Comparison of ENCODE assay signal across 10 cellular contexts in the genomic region with DNA sequence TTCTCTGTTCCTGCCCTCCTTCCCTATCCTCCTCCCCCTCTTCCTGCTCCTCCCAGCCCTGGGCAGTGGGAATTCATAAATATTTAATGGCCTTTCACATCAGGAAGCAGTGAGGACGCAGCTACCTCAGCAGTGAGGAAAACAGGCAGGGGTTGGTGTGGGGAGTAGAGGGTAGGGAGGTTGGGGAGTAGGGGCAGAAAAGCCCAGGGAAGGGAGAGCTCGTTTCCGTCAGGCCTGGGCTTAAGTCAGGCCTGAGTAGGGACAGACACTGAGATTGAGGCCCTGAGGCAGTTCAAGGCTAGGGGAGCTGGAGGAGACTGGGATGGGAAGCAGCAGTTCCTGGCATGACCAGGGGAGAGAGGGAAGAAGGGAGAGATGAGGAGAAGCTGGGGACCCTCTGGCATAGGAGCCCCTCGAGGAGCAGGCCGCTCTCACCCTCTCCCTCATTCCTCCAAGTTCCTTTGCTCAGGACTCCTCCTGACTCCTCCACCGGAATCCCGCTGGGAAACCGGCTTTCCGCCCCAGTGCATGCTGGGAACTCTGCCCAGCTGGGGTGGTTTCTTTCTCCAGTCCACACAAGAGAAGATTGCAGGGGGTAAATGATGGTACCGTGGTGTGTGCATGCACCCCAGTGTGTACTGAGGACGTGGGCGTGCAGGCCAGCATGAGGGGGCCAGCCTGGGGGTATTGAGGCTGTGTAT. TPM values are rescaled to one million over a fixed set of nuclear protein-coding genes. Genes with fewer than 3 reads are reported as not detected.
DNase-seq lines count a peak whose midpoint lies in the region; ATAC-seq, FAIRE-seq and TF ChIP-seq lines count a peak whose summit lies in the region.
"Had no signal": no experiment of that assay in that cellular context is flagged by ENCODE, and none has a peak within 500 bp of the region (broad histone marks: within the 10 kb centered on the region; RNA-seq: fewer than 3 reads in every experiment).

No MANE protein-coding gene starts in this region.

- POLR2A ChIA-PET in IMR-90 (lab: Charles Lee; ENCODE audit: unreplicated experiment) (no interaction called here), endothelial cell of umbilical vein (lab: Charles Lee) (interaction anchor here (0.5 kb wide), 1 partner anchor 830 kb away, joined by 9 read pairs; no protein-coding TSS in a partner anchor)

- peaks cover 20% of the 10 kb centered on the region; the same call in 1 of the 2 replicates for H3K9me1 ChIP-seq in IMR-90 (ENCODE audit: insufficient read depth, low read length)
- H3K9me1 ChIP-seq in endothelial cell of umbilical vein (replicated peaks; ENCODE audit: control insufficient read depth, extremely low read depth, insufficient read depth, low read length), result no peaks in the 10 kb centered on the region

- 0 out of 2 replicates have a peak overlapping the region, but pooled peaks have one; percentile 30 for H3K56ac ChIP-seq in IMR-90 (ENCODE audit: extremely low read depth, insufficient read depth, low read length)

- no peaks in the 10 kb centered on the region for H3K27me3 ChIP-seq in IMR-90 (ENCODE audit: control insufficient read depth, insufficient read depth, low read length)
- H3K27me3 ChIP-seq in endothelial cell of umbilical vein (ENCODE audit: control insufficient read depth in 2 of 2, insufficient read depth in 2 of 2, low read length in 2 of 2), result no peaks in the 10 kb centered on the region

- peak overlapping the region; percentile 93 for H4K5ac ChIP-seq in IMR-90 (ENCODE audit: low read depth, low read length)

- H3K4me2 ChIP-seq in IMR-90 (ENCODE audit: low read depth, low read length) (peak overlapping the region; percentile 40; the same call in 1 of the 2 replicates), endothelial cell of umbilical vein (ENCODE audit: insufficient read depth, low read length) (no peak overlapping the region)

- peaks cover under 1 to 16% of the 10 kb centered on the region in 2 experiments; a peak in 3 of 4 replicates for H3K79me1 ChIP-seq in IMR-90 (ENCODE audit: low read depth in 1 of 2, low read length in 2 of 2)

- TF ChIP-seq POLR2A in IMR-90 (IDR thresholded peaks at IDR 0.05; ENCODE audit: low read depth, low read length), result no peak
- no peak for TF ChIP-seq POLR2A in endothelial cell of umbilical vein (IDR thresholded peaks at IDR 0.05; ENCODE audit: low read depth, low read length)

- H3K18ac ChIP-seq in IMR-90 (ENCODE audit: low read depth, low read length), result peak overlapping the region; percentile 47; the same call in 1 of the 2 replicates

- peak overlapping the region; percentile 92 for H3K14ac ChIP-seq in IMR-90 (replicated peaks; ENCODE audit: low read depth, low read length)

- peak overlapping the region; percentile 26 for H3K9ac ChIP-seq in IMR-90 (ENCODE audit: low read depth, low read length)
- H3K9ac ChIP-seq in endothelial cell of umbilical vein (replicated peaks; ENCODE audit: extremely low read depth, insufficient read depth, low read length), result no peak overlapping the region

- H3K79me2 ChIP-seq in endothelial cell of umbilical vein (ENCODE audit: control insufficient read depth, insufficient read depth, low read length), result no peaks in the 10 kb centered on the region

- peak overlapping the region; percentile 45 for H2AK5ac ChIP-seq in IMR-90 (ENCODE audit: low read depth, low read length)

- no peaks in the 10 kb centered on the region for H4K20me1 ChIP-seq in IMR-90 (ENCODE audit: insufficient read depth, low read length)
- no peaks in the 10 kb centered on the region for H4K20me1 ChIP-seq in endothelial cell of umbilical vein (replicated peaks; ENCODE audit: control insufficient read depth, extremely low read depth, insufficient read depth, low read length)

- WGBS in IMR-90 (ENCODE audit: extremely low coverage in 2 of 2, insufficient read length in 1 of 2), 2 experiments, result 45% methylated on average over 5 of the region's 12 CpGs; no CpG with 5 or more reads in 1 of the 2 experiments
- WGBS in mesodermal cell (ENCODE audit: insufficient coverage in 2 of 2), 2 experiments, result 41 to 46% methylated on average over 6 to 9 of the region's 12 CpGs

- ATAC-seq in IMR-90 (ENCODE audit: low read depth), result peak; percentile 85
- no peak for ATAC-seq in HG03175 (IDR thresholded peaks at IDR 0.05; ENCODE audit: unreplicated experiment)

- peak overlapping the region; percentile 74 for H3K23ac ChIP-seq in IMR-90 (ENCODE audit: low read depth, low read length)

- H2BK20ac ChIP-seq in IMR-90 (ENCODE audit: low read depth, low read length), result peak overlapping the region; percentile 14; the same call in 1 of the 2 replicates

- H2BK15ac ChIP-seq in IMR-90 (ENCODE audit: low read depth, low read length), result peak overlapping the region; percentile 72; the same call in 2 of the 3 replicates

- H2BK120ac ChIP-seq in IMR-90 (ENCODE audit: low read depth, low read length), result peak overlapping the region; percentile 71

- peak overlapping the region; percentile 64 for H4K91ac ChIP-seq in IMR-90 (ENCODE audit: insufficient read depth, low read depth, low read length)

- DNase-seq in ACHN (peak; percentile 71), IMR-90 (peak; percentile 46), endothelial cell of umbilical vein (ENCODE audit: low read depth, low spot score) (no peak), activated T-cell treated with anti-CD3 and anti-CD28 coated beads for 4 hours (no peak), AML-193 (lab: John Stamatoyannopoulos, UW) (no peak), NCI-H1694 (lab: John Stamatoyannopoulos, UW) (no peak)
- DNase-seq: activated CD4-positive, alpha-beta T cell treated with anti-CD3 and anti-CD28 coated beads for 4 hours; CD4-positive, CD25-positive, alpha-beta regulatory T cell had no signal

- H3K4me1 ChIP-seq in IMR-90 (ENCODE audit: control insufficient read depth, insufficient read depth, low read length) (peaks cover 13% of the 10 kb centered on the region), endothelial cell of umbilical vein (ENCODE audit: control insufficient read depth, extremely low read depth, insufficient read depth, low read length) (peaks cover 26% of the 10 kb centered on the region), mesodermal cell (ENCODE audit: control insufficient read depth, insufficient read depth, low read length, poor library complexity, severe bottlenecking) (peaks cover 12% of the 10 kb centered on the region)

- in situ Hi-C loops in ACHN (cut with HindIII; ENCODE audit: low pct_ligation_motif_present, low pct_unique_long_range_greater_than_20kb, low sequenced_read_pairs), result no loop called here
- in situ Hi-C loops in IMR-90 (cut with MboI; ENCODE audit: low sequenced_read_pairs), result no loop called here

- CTCF ChIA-PET in IMR-90 (lab: Yijun Ruan, JAX), result interaction anchor here (0.9 to 1.2 kb wide), 2 partner anchors 9 to 29 kb away, joined by 3 to 4 read pairs; no protein-coding TSS in a partner anchor
- CTCF ChIA-PET in endothelial cell of umbilical vein (lab: Charles Lee), result interaction anchor here (1.0 to 2.8 kb wide), 7 partner anchors 8 to 46 kb away, joined by 3 to 12 read pairs (median 4); no protein-coding TSS in a partner anchor

- intact Hi-C loops in IMR-90 (cut with micrococcal nuclease) (no loop called here), endothelial cell of umbilical vein (cut with micrococcal nuclease) (no loop called here)

- H2AFZ ChIP-seq in IMR-90 (replicated peaks; ENCODE audit: low read length, poor library complexity) (peak overlapping the region; percentile 91), endothelial cell of umbilical vein (ENCODE audit: low read depth, low read length) (peak overlapping the region; percentile 75)

- dilution Hi-C loops in IMR-90 (cut with HindIII; ENCODE audit: low sequenced_read_pairs, unreplicated experiment) (no loop called here), endothelial cell of umbilical vein (cut with MboI; ENCODE audit: extremely low pct_ligation_motif_present, low sequenced_read_pairs) (no loop called here)

- no TSS peak for BruUV-seq in IMR-90 (replicated peaks; lab: Mats Ljungman, UMichigan)
- no TSS peak for BruUV-seq in endothelial cell of umbilical vein (replicated peaks; lab: Mats Ljungman, UMichigan)

- H3K9me3 ChIP-seq in IMR-90 (ENCODE audit: control insufficient read depth, insufficient read depth, low read length) (no peaks in the 10 kb centered on the region), endothelial cell of umbilical vein (replicated peaks; ENCODE audit: control insufficient read depth, insufficient read depth, low read length) (no peaks in the 10 kb centered on the region), mesodermal cell (ENCODE audit: control insufficient read depth, low read length) (no peaks in the 10 kb centered on the region)

- no peak overlapping the region for H2BK5ac ChIP-seq in IMR-90 (ENCODE audit: low read depth, low read length, poor library complexity, severe bottlenecking)

- peak; percentile 64 for FAIRE-seq in endothelial cell of umbilical vein (lab: Jason Lieb, UNC)

- H3K27ac ChIP-seq in IMR-90 (ENCODE audit: insufficient read depth, low read length), result peak overlapping the region; percentile 29
- no peak overlapping the region for H3K27ac ChIP-seq in endothelial cell of umbilical vein (ENCODE audit: insufficient read depth, low read depth, low read length)
- H3K27ac ChIP-seq in mesodermal cell (ENCODE audit: low read depth, low read length, severe bottlenecking), result peak overlapping the region; percentile 24

- H2AK9ac ChIP-seq in IMR-90 (replicated peaks; ENCODE audit: low read depth, low read length, poor library complexity), result peak overlapping the region; percentile 74

- peak overlapping the region; percentile 84 for H3K4ac ChIP-seq in IMR-90 (ENCODE audit: low read depth, low read length)

- TF ChIP-seq RAD21 in IMR-90 (IDR thresholded peaks at IDR 0.05; ENCODE audit: low read length), result no peak

- no peak overlapping the region for H3K4me3 ChIP-seq in IMR-90 (ENCODE audit: insufficient read depth, low read depth, low read length)
- no peak overlapping the region for H3K4me3 ChIP-seq in endothelial cell of umbilical vein (replicated peaks in 1 of 3; ENCODE audit: insufficient read depth in 1 of 3, low read depth in 1 of 3, low read length in 3 of 3)
- no peak overlapping the region for H3K4me3 ChIP-seq in mesodermal cell (ENCODE audit: extremely low read depth, insufficient read depth, low read length, poor library complexity, severe bottlenecking)

- peak overlapping the region; percentile 58 to 98 for H4K8ac ChIP-seq in IMR-90 (ENCODE audit: low read depth in 2 of 2, low read length in 2 of 2)

- H3K36me3 ChIP-seq in IMR-90 (ENCODE audit: control insufficient read depth, insufficient read depth, low read length) (peaks cover 4% of the 10 kb centered on the region; the same call in 1 of the 2 replicates), endothelial cell of umbilical vein (ENCODE audit: control insufficient read depth in 2 of 2, extremely low read depth in 1 of 2, insufficient read depth in 2 of 2, low read length in 2 of 2) (no peaks in the 10 kb centered on the region), mesodermal cell (ENCODE audit: control insufficient read depth, insufficient read depth, low read length) (no peaks in the 10 kb centered on the region)

- no peak for TF ChIP-seq CTCF in IMR-90 (conservative IDR thresholded peaks at IDR 0.05; ENCODE audit: low read depth, low read length)
- TF ChIP-seq CTCF in endothelial cell of umbilical vein (IDR thresholded peaks at IDR 0.05; ENCODE audit: extremely low read depth in 1 of 2, insufficient read depth in 1 of 2, low read depth in 1 of 2, low read length in 2 of 2), result no peak

RNA-seq across cellular contexts. Expression of gene SAMD14, which starts 6.2 kb away (rescaled TPM):
- total RNA-seq in IMR-90 (2012; rRNA removed) (1.4 TPM in 2 replicates), endothelial cell of umbilical vein (15.6 and 16.1 TPM in 2 replicates)
- polyA plus RNA-seq in IMR-90 (2012; rRNA removed) (6.2 and 6.7 TPM in 2 replicates), endothelial cell of umbilical vein (6.8 and 9.6 TPM in 2 replicates)
- 2.7 and 5.4 TPM in 2 replicates for polyA plus RNA-seq in IMR-90 (2012; cell fraction: cytosol; rRNA removed)
- polyA plus RNA-seq in IMR-90 (2012; cell fraction: nucleus; rRNA removed; ENCODE audit: low replicate concordance), result 20.9 and 34.4 TPM in 2 replicates
- polyA plus RNA-seq in endothelial cell of umbilical vein (2011; cell fraction: cytosol; rRNA removed), result 3.5 and 5.3 TPM in 2 replicates
- 18.2 and 24.4 TPM in 2 replicates for polyA plus RNA-seq in endothelial cell of umbilical vein (2011; cell fraction: nucleus; rRNA removed)
- 6.7 and 12.8 TPM in 2 replicates for polyA plus RNA-seq in endothelial cell of umbilical vein (2012)
- 5.2 and 7.0 TPM in 2 replicates for polyA minus RNA-seq in endothelial cell of umbilical vein
- not detected for polyA minus RNA-seq in endothelial cell of umbilical vein (2011; cell fraction: cytosol; rRNA and poly(A)+ RNA removed)
- 5.3 and 9.3 TPM in 2 replicates for polyA minus RNA-seq in endothelial cell of umbilical vein (2011; cell fraction: nucleus; rRNA and poly(A)+ RNA removed)
- 26.6 TPM for polyA plus RNA-seq in mesodermal cell (2013, experiment 1 of 2)
- polyA plus RNA-seq in mesodermal cell (2013, experiment 2 of 2), result 18.7 TPM

RNA-seq across cellular contexts. Expression of gene PPP1R9B, which starts 26.7 kb away (rescaled TPM):
- 28.0 and 38.6 TPM in 2 replicates for total RNA-seq in IMR-90 (2012; rRNA removed)
- 23.0 and 25.8 TPM in 2 replicates for polyA plus RNA-seq in IMR-90 (2012; rRNA removed)
- polyA plus RNA-seq in IMR-90 (2012; cell fraction: cytosol; rRNA removed), result 16.2 and 19.3 TPM in 2 replicates
- polyA plus RNA-seq in IMR-90 (2012; cell fraction: nucleus; rRNA removed; ENCODE audit: low replicate concordance), result 42.2 and 55.1 TPM in 2 replicates
- 58.3 and 60.2 TPM in 2 replicates for total RNA-seq in endothelial cell of umbilical vein
- 17.7 and 20.1 TPM in 2 replicates for polyA plus RNA-seq in endothelial cell of umbilical vein
- 16.0 and 16.9 TPM in 2 replicates for polyA plus RNA-seq in endothelial cell of umbilical vein (2011; cell fraction: cytosol; rRNA removed)
- 34.5 and 47.2 TPM in 2 replicates for polyA plus RNA-seq in endothelial cell of umbilical vein (2011; cell fraction: nucleus; rRNA removed)
- polyA plus RNA-seq in endothelial cell of umbilical vein (2012), result 29.3 and 35.0 TPM in 2 replicates
- 19.7 and 28.9 TPM in 2 replicates for polyA minus RNA-seq in endothelial cell of umbilical vein
- polyA minus RNA-seq in endothelial cell of umbilical vein (2011; cell fraction: cytosol; rRNA and poly(A)+ RNA removed), result 23.5 TPM
- polyA minus RNA-seq in endothelial cell of umbilical vein (2011; cell fraction: nucleus; rRNA and poly(A)+ RNA removed), result 7.6 and 14.2 TPM in 2 replicates
- 45.5 TPM for polyA plus RNA-seq in mesodermal cell (2013, experiment 1 of 2)
- polyA plus RNA-seq in mesodermal cell (2013, experiment 2 of 2), result 36.7 TPM

RNA-seq across cellular contexts. Expression of gene PDK2, which starts 28.6 kb away (rescaled TPM):
- 26.7 and 38.0 TPM in 2 replicates for total RNA-seq in IMR-90 (2012; rRNA removed)
- polyA plus RNA-seq in IMR-90 (2012; rRNA removed), result 104 and 113 TPM in 2 replicates
- 45.0 and 131 TPM in 2 replicates for polyA plus RNA-seq in IMR-90 (2012; cell fraction: cytosol; rRNA removed)
- 71.2 and 130 TPM in 2 replicates for polyA plus RNA-seq in IMR-90 (2012; cell fraction: nucleus; rRNA removed; ENCODE audit: low replicate concordance)
- total RNA-seq in endothelial cell of umbilical vein, result 17.4 and 21.3 TPM in 2 replicates
- polyA plus RNA-seq in endothelial cell of umbilical vein, result 114 and 142 TPM in 2 replicates
- 55.0 and 58.8 TPM in 2 replicates for polyA plus RNA-seq in endothelial cell of umbilical vein (2011; cell fraction: cytosol; rRNA removed)
- 35.9 and 46.0 TPM in 2 replicates for polyA plus RNA-seq in endothelial cell of umbilical vein (2011; cell fraction: nucleus; rRNA removed)
- polyA plus RNA-seq in endothelial cell of umbilical vein (2012), result 18.9 and 24.0 TPM in 2 replicates
- polyA minus RNA-seq in endothelial cell of umbilical vein, result 45.9 and 79.9 TPM in 2 replicates
- 43.0 TPM for polyA minus RNA-seq in endothelial cell of umbilical vein (2011; cell fraction: cytosol; rRNA and poly(A)+ RNA removed)
- 26.8 and 33.9 TPM in 2 replicates for polyA minus RNA-seq in endothelial cell of umbilical vein (2011; cell fraction: nucleus; rRNA and poly(A)+ RNA removed)
- polyA plus RNA-seq in mesodermal cell (2013, experiment 1 of 2), result 34.0 TPM
- polyA plus RNA-seq in mesodermal cell (2013, experiment 2 of 2), result 27.2 TPM

RNA-seq across cellular contexts. Expression of gene SGCA, which starts 42.0 kb away (rescaled TPM):
- not detected in 2 replicates for total RNA-seq in IMR-90 (2012; rRNA removed)
- 0.19 and 0.55 TPM in 2 replicates for polyA plus RNA-seq in IMR-90 (2012; rRNA removed)
- polyA plus RNA-seq in IMR-90 (2012; cell fraction: cytosol; rRNA removed), result 0.36 and 0.43 TPM in 2 replicates
- 0.34 TPM in 1 of 2 replicates, not detected in the other for polyA plus RNA-seq in IMR-90 (2012; cell fraction: nucleus; rRNA removed; ENCODE audit: low replicate concordance)
- total RNA-seq in endothelial cell of umbilical vein, result not detected in 2 replicates
- polyA plus RNA-seq in endothelial cell of umbilical vein, result not detected in 2 replicates
- polyA plus RNA-seq in endothelial cell of umbilical vein (2011; cell fraction: cytosol; rRNA removed), result not detected in 2 replicates
- not detected in 2 replicates for polyA plus RNA-seq in endothelial cell of umbilical vein (2011; cell fraction: nucleus; rRNA removed)
- not detected in 2 replicates for polyA plus RNA-seq in endothelial cell of umbilical vein (2012)
- polyA minus RNA-seq in endothelial cell of umbilical vein, result not detected in 2 replicates
- not detected for polyA minus RNA-seq in endothelial cell of umbilical vein (2011; cell fraction: cytosol; rRNA and poly(A)+ RNA removed)
- polyA minus RNA-seq in endothelial cell of umbilical vein (2011; cell fraction: nucleus; rRNA and poly(A)+ RNA removed), result not detected in 2 replicates
- polyA plus RNA-seq in mesodermal cell (2013, experiment 1 of 2), result 2.4 TPM
- 1.3 TPM for polyA plus RNA-seq in mesodermal cell (2013, experiment 2 of 2)
- total RNA-seq: CD4-positive, CD25-positive, alpha-beta regulatory T cell had no signal
- polyA plus RNA-seq: CD4-positive, CD25-positive, alpha-beta regulatory T cell had no signal

Comparison
In these comparisons a context has a peak if more than half of its experiments do, and no peak if none do; other contexts are left out.
1. DNase-seq: peak in ACHN (single experiment) and IMR-90 (single experiment); none in endothelial cell of umbilical vein (single experiment), activated T-cell treated with anti-CD3 and anti-CD28 coated beads for 4 hours (single experiment), AML-193 (0 of 2) and NCI-H1694 (single experiment).